ENCODE assay signal across 15 cellular contexts in the genomic region with DNA sequence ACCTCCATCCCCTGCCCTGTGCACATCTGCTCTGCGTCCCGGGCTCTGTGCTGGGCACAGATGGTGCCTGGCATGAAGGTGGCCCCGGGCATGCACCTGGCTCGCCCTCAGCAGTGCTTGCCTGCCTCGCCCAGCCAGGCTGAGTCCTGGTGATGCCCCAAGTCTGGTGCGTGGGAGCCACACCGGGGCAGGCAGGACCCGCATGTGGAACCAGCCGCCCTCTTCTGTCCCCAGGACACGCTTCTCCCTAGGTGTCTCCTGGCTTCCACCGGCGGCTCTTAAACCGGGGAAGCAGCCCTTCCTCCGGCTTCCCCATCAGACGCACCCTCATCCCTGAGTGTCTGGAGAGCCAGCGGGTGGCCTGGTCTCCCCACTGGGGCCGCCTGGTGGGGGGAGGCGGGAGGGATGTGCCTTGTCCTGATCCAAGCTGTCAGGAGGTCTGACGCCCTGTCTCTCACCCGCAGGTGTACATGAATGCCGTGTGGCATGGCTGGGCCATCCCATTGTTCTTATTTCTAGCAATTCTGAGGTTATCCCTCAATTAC. TPM values are rescaled to one million over a fixed set of nuclear protein-coding genes. Genes with fewer than 3 reads are reported as not detected.
DNase-seq lines count a peak whose midpoint lies in the region; ATAC-seq and TF ChIP-seq lines count a peak whose summit lies in the region.
"Had no signal": no experiment of that assay in that cellular context is flagged by ENCODE, and none has a peak within 500 bp of the region (broad histone marks: within the 10 kb centered on the region; RNA-seq: fewer than 3 reads in every experiment).

No MANE protein-coding gene starts in this region.

- peak overlapping the region; percentile 14 for H3K27ac Mint-ChIP-seq in stimulated activated naive B cell treated with anti-CD40 and anti-IgM and Interleukin-4, amounts not matched to agents 10 μg/mL and 1 μg/mL and 100 μg/mL, for 72 hours
- H3K27ac Mint-ChIP-seq: CD4-positive, CD25-positive, alpha-beta regulatory T cell; CD8-positive, alpha-beta T cell had no signal

- TF ChIP-seq CTCF in right atrium auricular region (IDR thresholded peaks at IDR 0.05) (no peak), lower lobe of right lung (IDR thresholded peaks at IDR 0.05) (no peak)

- H3K4me1 ChIP-seq in right cardiac atrium (ENCODE audit: control insufficient read depth, insufficient read depth, low read length) (no peaks in the 10 kb centered on the region), right atrium auricular region (peaks cover 0 to 22% of the 10 kb centered on the region in 2 donors), lower lobe of right lung (no peaks in the 10 kb centered on the region)
- H3K4me1 ChIP-seq: Caco-2 had no signal

- no peaks in the 10 kb centered on the region for H3K27me3 Mint-ChIP-seq in stimulated activated naive B cell treated with anti-CD40 and anti-IgM and Interleukin-4, amounts not matched to agents 10 μg/mL and 1 μg/mL and 100 μg/mL, for 72 hours
- H3K27me3 Mint-ChIP-seq: CD4-positive, CD25-positive, alpha-beta regulatory T cell had no signal

- H3K36me3 ChIP-seq in right atrium auricular region (peaks cover 68% of the 10 kb centered on the region), lower lobe of right lung (peaks cover 77% of the 10 kb centered on the region)

- H3K27me3 ChIP-seq in right cardiac atrium (ENCODE audit: control insufficient read depth, insufficient read depth) (no peaks in the 10 kb centered on the region), right atrium auricular region (no peaks in the 10 kb centered on the region), lower lobe of right lung (ENCODE audit: low read depth) (no peaks in the 10 kb centered on the region)

- no peak for ATAC-seq in right cardiac atrium
- peak; percentile 17 for ATAC-seq in left colon
- no peak for ATAC-seq in stimulated activated naive B cell treated with anti-CD40 and anti-IgM and Interleukin-4, amounts not matched to agents 10 μg/mL and 1 μg/mL and 100 μg/mL, for 72 hours (replicated peaks)
- no peak for ATAC-seq in lower lobe of right lung
- ATAC-seq: CD8-positive, alpha-beta T cell; HCT116 had no signal

- peak; percentile 21 to 77 (median 38) for DNase-seq in right cardiac atrium
- no peak for DNase-seq in right atrium auricular region (ENCODE audit: low spot score)
- DNase-seq in left colon: peak in 1 of 2 donors; percentile 57
- DNase-seq in stimulated activated naive B cell treated with anti-CD40 and anti-IgM and Interleukin-4, amounts not matched to agents 10 μg/mL and 1 μg/mL and 100 μg/mL, for 72 hours: no peak
- DNase-seq in NCI-H146 (lab: John Stamatoyannopoulos, UW): no peak
- no peak for DNase-seq in lower lobe of right lung
- DNase-seq: Caco-2; CD4-positive, CD25-positive, alpha-beta regulatory T cell; DMS153; DND-41; GM23248; H7 had no signal

- intact Hi-C loops in right cardiac atrium (cut with DNase I): loop anchor here in 1 of 4 donors (5.0 kb wide), 1 partner anchor 103 kb away; no protein-coding TSS in a partner anchor
- intact Hi-C loops in left colon (cut with DNase I, micrococcal nuclease): no loop called here
- intact Hi-C loops in lower lobe of right lung (cut with DNase I): no loop called here

- peaks cover 7 to 12% of the 10 kb centered on the region in 2 donors for H3K4me1 Mint-ChIP-seq in stimulated activated naive B cell treated with anti-CD40 and anti-IgM and Interleukin-4, amounts not matched to agents 10 μg/mL and 1 μg/mL and 100 μg/mL, for 72 hours

- no peak overlapping the region for H3K27ac ChIP-seq in right cardiac atrium (ENCODE audit: low read length)
- H3K27ac ChIP-seq in right atrium auricular region: no peak overlapping the region
- no peak overlapping the region for H3K27ac ChIP-seq in lower lobe of right lung
- H3K27ac ChIP-seq: C4-2B, GM23248 had no signal

- 95% methylated on average over 21 of the region's 21 CpGs for WGBS in right cardiac atrium

- peaks cover 43 to 65% of the 10 kb centered on the region in 2 donors for H3K36me3 Mint-ChIP-seq in stimulated activated naive B cell treated with anti-CD40 and anti-IgM and Interleukin-4, amounts not matched to agents 10 μg/mL and 1 μg/mL and 100 μg/mL, for 72 hours

- no peak overlapping the region for H3K4me3 Mint-ChIP-seq in stimulated activated naive B cell treated with anti-CD40 and anti-IgM and Interleukin-4, amounts not matched to agents 10 μg/mL and 1 μg/mL and 100 μg/mL, for 72 hours
- H3K4me3 Mint-ChIP-seq: CD4-positive, CD25-positive, alpha-beta regulatory T cell; CD8-positive, alpha-beta T cell had no signal

- H3K9me3 Mint-ChIP-seq in stimulated activated naive B cell treated with anti-CD40 and anti-IgM and Interleukin-4, amounts not matched to agents 10 μg/mL and 1 μg/mL and 100 μg/mL, for 72 hours: no peaks in the 10 kb centered on the region
- H3K9me3 Mint-ChIP-seq: CD4-positive, CD25-positive, alpha-beta regulatory T cell; CD8-positive, alpha-beta T cell had no signal

- H3K9me3 ChIP-seq in right cardiac atrium (ENCODE audit: control insufficient read depth, low read length) (no peaks in the 10 kb centered on the region), right atrium auricular region (no peaks in the 10 kb centered on the region), lower lobe of right lung (no peaks in the 10 kb centered on the region)
- H3K9me3 ChIP-seq: Caco-2 had no signal

- H3K4me3 ChIP-seq in right cardiac atrium (ENCODE audit: low read length) (no peak overlapping the region), right atrium auricular region (no peak overlapping the region), lower lobe of right lung (no peak overlapping the region)
- H3K4me3 ChIP-seq: GM23248 had no signal

RNA-seq across cellular contexts. Expression of gene GRAMD4, which starts 45.0 kb away (rescaled TPM):
- total RNA-seq in right cardiac atrium (100 to 1,000 TPM in 1 of 4 donors, 10 to 100 TPM in 3; 74.3 to 106 (median 88.5) TPM), right atrium auricular region (10 to 100 TPM; 29.1 to 31.6 TPM), left colon (100 to 1,000 TPM; 178 to 213 TPM), lower lobe of right lung (58.1 TPM)
- 31.6 TPM for polyA plus RNA-seq in right cardiac atrium

Comparison
In these comparisons a context has a peak if more than half of its experiments do, and no peak if none do; other contexts are left out.
1. DNase-seq: peak in right cardiac atrium (3 of 3); none in right atrium auricular region (single experiment), stimulated activated naive B cell treated with anti-CD40 and anti-IgM and Interleukin-4, amounts not matched to agents 10 μg/mL and 1 μg/mL and 100 μg/mL, for 72 hours (single experiment), NCI-H146 (single experiment) and lower lobe of right lung (single experiment).